Comparison of ENCODE assay signal across 23 cellular contexts in the genomic region with DNA sequence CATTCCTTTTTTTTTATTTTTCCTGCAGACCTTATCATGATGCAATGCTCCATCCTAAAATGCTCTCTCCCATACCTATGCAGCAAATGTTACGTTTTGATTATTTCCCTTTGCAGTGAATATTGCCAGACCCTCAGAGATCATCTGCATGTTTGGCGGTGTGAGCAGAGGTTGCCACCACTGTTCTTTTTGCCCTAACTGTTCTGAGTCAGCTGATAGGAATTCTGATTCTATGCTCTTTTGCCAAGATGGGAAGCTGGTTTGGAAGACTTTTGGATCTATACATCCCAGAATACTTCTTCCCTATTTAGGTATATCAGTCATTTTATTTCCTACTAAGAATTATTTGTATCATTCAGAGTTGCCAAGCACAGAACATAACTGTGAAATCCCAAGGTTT.
A peak's percentile ranks its signal among the peaks of the same experiment; 100 is the strongest.
DNase-seq lines count a peak whose midpoint lies in the region; ATAC-seq and TF ChIP-seq lines count a peak whose summit lies in the region.
"Had no signal": no experiment of that assay in that cellular context is flagged by ENCODE, and none has a peak within 500 bp of the region (broad histone marks: within the 10 kb centered on the region; RNA-seq: fewer than 3 reads in every experiment).

No MANE protein-coding gene starts in this region.

- DNase-seq in ACHN (peak; percentile 19), HS-27A (ENCODE audit: low read depth) (peak; percentile 9), fibroblast of villous mesenchyme (ENCODE audit: low read depth) (peak; percentile 14), OCI-M2 (lab: John Stamatoyannopoulos, UW; ENCODE audit: unreplicated experiment) (no peak), germinal center (ENCODE audit: low spot score) (no peak), SW 1271 (lab: John Stamatoyannopoulos, UW) (no peak)
- DNase-seq: activated naive CD4-positive, alpha-beta T cell treated with anti-CD3 and anti-CD28 coated beads, Interleukin-2, amount 10 ng/mL, durations not matched to agents 7 days and 5 days; activated T-cell treated with anti-CD3 and anti-CD28 coated beads, Interleukin-2, amount 50 U/mL, for 48 hours; body of pancreas; cortex of kidney; gastrocnemius medialis; left colon; NCI-H187; NCI-H345; right lobe of liver had no signal

- H3K4me3 ChIP-seq in fibroblast of villous mesenchyme (ENCODE audit: low read depth, low read length) = no peak overlapping the region
- H3K4me3 ChIP-seq: A549, body of pancreas, gastrocnemius medialis, PC-9, right lobe of liver, SJSA1, suprapubic skin, vagina had no signal

- no peak for TF ChIP-seq CTCF in fibroblast of villous mesenchyme (IDR thresholded peaks at IDR 0.05; ENCODE audit: insufficient read depth, low read depth, low read length)

- in situ Hi-C loops in ACHN (cut with HindIII; ENCODE audit: low pct_ligation_motif_present, low pct_unique_long_range_greater_than_20kb, low sequenced_read_pairs) = no loop called here

- ATAC-seq in SK-N-SH treated with all-trans-retinoic acid at 6 μM for 48 hours = peak; percentile 66
- no peak for ATAC-seq in GM18517 (IDR thresholded peaks at IDR 0.05; ENCODE audit: unreplicated experiment)
- ATAC-seq: A549, body of pancreas, gastrocnemius medialis, left colon, right lobe of liver, WTC11 had no signal

TF ChIP-seq in SK-N-SH treated with all-trans-retinoic acid at 6 μM for 48 hours, 23 proteins besides CTCF, POLR2A, EP300 and RAD21:
- TF ChIP-seq ZC3H10 (CRISPR knock-in tag; IDR thresholded peaks at IDR 0.05) (no peak), ZNF565 (CRISPR knock-in tag; conservative IDR thresholded peaks at IDR 0.05; ENCODE audit: low read depth) (no peak), OSR1 (CRISPR knock-in tag; IDR thresholded peaks at IDR 0.05) (no peak), ARNTL (CRISPR knock-in tag; IDR thresholded peaks at IDR 0.05; ENCODE audit: borderline replicate concordance, low read depth) (no peak)
- TF ChIP-seq, protein P1, sequence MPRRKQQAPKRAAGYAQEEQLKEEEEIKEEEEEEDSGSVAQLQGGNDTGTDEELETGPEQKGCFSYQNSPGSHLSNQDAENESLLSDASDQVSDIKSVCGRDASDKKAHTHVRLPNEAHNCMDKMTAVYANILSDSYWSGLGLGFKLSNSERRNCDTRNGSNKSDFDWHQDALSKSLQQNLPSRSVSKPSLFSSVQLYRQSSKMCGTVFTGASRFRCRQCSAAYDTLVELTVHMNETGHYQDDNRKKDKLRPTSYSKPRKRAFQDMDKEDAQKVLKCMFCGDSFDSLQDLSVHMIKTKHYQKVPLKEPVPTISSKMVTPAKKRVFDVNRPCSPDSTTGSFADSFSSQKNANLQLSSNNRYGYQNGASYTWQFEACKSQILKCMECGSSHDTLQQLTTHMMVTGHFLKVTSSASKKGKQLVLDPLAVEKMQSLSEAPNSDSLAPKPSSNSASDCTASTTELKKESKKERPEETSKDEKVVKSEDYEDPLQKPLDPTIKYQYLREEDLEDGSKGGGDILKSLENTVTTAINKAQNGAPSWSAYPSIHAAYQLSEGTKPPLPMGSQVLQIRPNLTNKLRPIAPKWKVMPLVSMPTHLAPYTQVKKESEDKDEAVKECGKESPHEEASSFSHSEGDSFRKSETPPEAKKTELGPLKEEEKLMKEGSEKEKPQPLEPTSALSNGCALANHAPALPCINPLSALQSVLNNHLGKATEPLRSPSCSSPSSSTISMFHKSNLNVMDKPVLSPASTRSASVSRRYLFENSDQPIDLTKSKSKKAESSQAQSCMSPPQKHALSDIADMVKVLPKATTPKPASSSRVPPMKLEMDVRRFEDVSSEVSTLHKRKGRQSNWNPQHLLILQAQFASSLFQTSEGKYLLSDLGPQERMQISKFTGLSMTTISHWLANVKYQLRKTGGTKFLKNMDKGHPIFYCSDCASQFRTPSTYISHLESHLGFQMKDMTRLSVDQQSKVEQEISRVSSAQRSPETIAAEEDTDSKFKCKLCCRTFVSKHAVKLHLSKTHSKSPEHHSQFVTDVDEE (CRISPR knock-in tag; IDR thresholded peaks at IDR 0.05) = no peak

Comparison
In these comparisons a context has a peak if more than half of its experiments do, and no peak if none do; other contexts are left out.
1. DNase-seq: peak in ACHN (single experiment), HS-27A (single experiment) and fibroblast of villous mesenchyme (single experiment); none in OCI-M2 (single experiment), germinal center (single experiment) and SW 1271 (0 of 2).